Comparison of ENCODE assay signal across 1 cellular context in genomic region chr11:2893021-2893528, GRCh38.
A peak's percentile ranks its signal among the peaks of the same experiment; 100 is the strongest.
TF ChIP-seq lines count a peak whose summit lies in the region.

No MANE protein-coding gene starts in this region.

TF ChIP-seq in HepG2, 621 proteins besides CTCF, POLR2A, EP300 and RAD21:
- TF ChIP-seq ZNF768 (CRISPR knock-in tag; IDR thresholded peaks at IDR 0.05) (peak; percentile 98), SP140L (CRISPR knock-in tag; IDR thresholded peaks at IDR 0.05; ENCODE audit: borderline replicate concordance) (no peak), MTF2 (CRISPR knock-in tag; IDR thresholded peaks at IDR 0.05; ENCODE audit: borderline replicate concordance) (no peak), RFX3 (CRISPR knock-in tag; IDR thresholded peaks at IDR 0.05) (no peak), NCOA2 (CRISPR knock-in tag; IDR thresholded peaks at IDR 0.05) (no peak), ZNF546 (CRISPR knock-in tag; conservative IDR thresholded peaks at IDR 0.05) (no peak), ZNF773 (CRISPR knock-in tag; IDR thresholded peaks at IDR 0.05; ENCODE audit: borderline replicate concordance) (no peak), ZMYM3 (CRISPR knock-in tag; IDR thresholded peaks at IDR 0.05) (peak; percentile 60; the same call in 1 of the 2 replicates), GFI1 (CRISPR knock-in tag; IDR thresholded peaks at IDR 0.05; ENCODE audit: borderline replicate concordance) (no peak), RCOR2 (CRISPR knock-in tag; IDR thresholded peaks at IDR 0.05) (0 out of 2 replicates have a peak, but pooled peaks have one; percentile 19)
- TF ChIP-seq, protein P1, sequence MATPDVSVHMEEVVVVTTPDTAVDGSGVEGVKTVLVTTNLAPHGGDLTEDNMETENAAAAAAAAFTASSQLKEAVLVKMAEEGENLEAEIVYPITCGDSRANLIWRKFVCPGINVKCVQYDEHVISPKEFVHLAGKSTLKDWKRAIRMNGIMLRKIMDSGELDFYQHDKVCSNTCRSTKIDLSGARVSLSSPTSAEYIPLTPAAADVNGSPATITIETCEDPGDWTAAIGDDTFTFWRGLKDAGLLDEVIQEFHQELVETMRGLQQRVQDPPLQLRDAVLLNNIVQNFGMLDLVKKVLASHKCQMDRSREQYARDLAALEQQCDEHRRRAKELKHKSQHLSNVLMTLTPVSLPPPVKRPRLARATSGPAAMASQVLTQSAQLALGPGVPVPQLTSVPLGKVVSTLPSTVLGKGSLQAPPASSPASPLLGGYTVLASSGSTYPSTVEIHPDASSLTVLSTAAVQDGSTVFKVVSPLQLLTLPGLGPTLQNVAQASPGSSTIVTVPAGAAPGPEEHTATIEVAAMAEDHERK (CRISPR knock-in tag; IDR thresholded peaks at IDR 0.05; ENCODE audit: low read depth) = no peak
- TF ChIP-seq, protein P2, sequence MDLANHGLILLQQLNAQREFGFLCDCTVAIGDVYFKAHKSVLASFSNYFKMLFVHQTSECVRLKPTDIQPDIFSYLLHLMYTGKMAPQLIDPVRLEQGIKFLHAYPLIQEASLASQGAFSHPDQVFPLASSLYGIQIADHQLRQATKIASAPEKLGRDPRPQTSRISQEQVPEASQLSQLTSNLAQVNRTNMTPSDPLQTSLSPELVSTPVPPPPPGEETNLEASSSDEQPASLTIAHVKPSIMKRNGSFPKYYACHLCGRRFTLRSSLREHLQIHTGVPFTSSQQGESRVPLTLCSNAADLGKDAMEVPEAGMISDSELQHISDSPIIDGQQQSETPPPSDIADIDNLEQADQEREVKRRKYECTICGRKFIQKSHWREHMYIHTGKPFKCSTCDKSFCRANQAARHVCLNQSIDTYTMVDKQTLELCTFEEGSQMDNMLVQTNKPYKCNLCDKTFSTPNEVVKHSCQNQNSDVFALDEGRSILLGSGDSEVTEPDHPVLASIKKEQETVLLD (CRISPR knock-in tag; IDR thresholded peaks at IDR 0.05; ENCODE audit: low read depth) = no peak
TF ChIP-seq in HepG2: peak in this region for 3.
